ENCODE assay signal across 7 cellular contexts in genomic region chr5:98768160-98769005, GRCh38. TPM values are rescaled to one million over a fixed set of nuclear protein-coding genes. Genes with fewer than 3 reads are reported as not detected.
DNase-seq lines count a peak whose midpoint lies in the region; ATAC-seq and TF ChIP-seq lines count a peak whose summit lies in the region.

No MANE protein-coding gene starts in this region.

- 3% methylated on average over 38 of the region's 41 CpGs for WGBS in mammary epithelial cell (ENCODE audit: low coverage, missing lambda C conversion rate)

- H2AFZ ChIP-seq in mammary epithelial cell (ENCODE audit: low read depth, low read length): peak overlapping the region; percentile 94

- CTCF ChIA-PET in mammary epithelial cell (lab: Charles Lee; ENCODE audit: low non-redundant PET): interaction anchor here (0.5 to 1.0 kb wide), 8 partner anchors 24 to 1619 kb away, joined by 3 to 10 read pairs (median 4); no protein-coding TSS in a partner anchor

- no peak overlapping the region for H3K27ac ChIP-seq in mammary epithelial cell (ENCODE audit: insufficient read depth, low read depth, low read length)
- peak overlapping the region; percentile 77 to 97 (median 88) for H3K27ac ChIP-seq in gastrocnemius medialis

- in situ Hi-C loops in mammary epithelial cell (cut with MboI; ENCODE audit: low sequenced_read_pairs in 2 of 2) (loop anchor here in 1 of 2 donors (25.0 kb wide), 1 partner anchor 306 kb away; no protein-coding TSS in a partner anchor), gastrocnemius medialis (cut with MboI; ENCODE audit: low sequenced_read_pairs in 4 of 4) (loop anchor here in 1 of 4 donors (25.0 kb wide), 1 partner anchor 1581 kb away; the partner anchor contains the start of gene RIOK2)

- dilution Hi-C loops in mammary epithelial cell (cut with HindIII; ENCODE audit: low sequenced_read_pairs): no loop called here

- H3K27me3 ChIP-seq in GM06990 (replicated peaks; ENCODE audit: control insufficient read depth, insufficient read depth, low read length) (peaks cover under 1% of the 10 kb centered on the region), mammary epithelial cell (ENCODE audit: insufficient read depth, low read length) (no peaks in the 10 kb centered on the region), gastrocnemius medialis (peaks cover 0 to 2% (median 0%) of the 10 kb centered on the region in 3 donors)

- no peaks in the 10 kb centered on the region for H3K9me3 ChIP-seq in mammary epithelial cell (replicated peaks; ENCODE audit: insufficient read depth, low read length)
- no peaks in the 10 kb centered on the region for H3K9me3 ChIP-seq in gastrocnemius medialis

- BruUV-seq in mammary epithelial cell (replicated peaks; lab: Mats Ljungman, UMichigan): no TSS peak

- peak overlapping the region; percentile 65 for H3K4me3 ChIP-seq in GM06990 (replicated peaks; ENCODE audit: low read depth, low read length)
- H3K4me3 ChIP-seq in mammary epithelial cell (replicated peaks in 1 of 3; ENCODE audit: insufficient read depth in 1 of 3, low read depth in 2 of 3, low read length in 3 of 3): peak overlapping the region; percentile 62 to 73 (median 65)
- H3K4me3 ChIP-seq in gastrocnemius medialis: peak overlapping the region; percentile 68 to 86 (median 74)

- TF ChIP-seq CTCF in GM06990 (IDR thresholded peaks at IDR 0.05; ENCODE audit: insufficient read depth, low read length, poor library complexity, severe bottlenecking) (peak; percentile 93), mammary epithelial cell (conservative IDR thresholded peaks at IDR 0.05 in 1 of 2, IDR thresholded peaks at IDR 0.05 in 1 of 2; ENCODE audit: extremely low read depth in 1 of 2, insufficient read depth in 1 of 2, low read depth in 1 of 2, low read length in 2 of 2) (peak; percentile 94 to 97), gastrocnemius medialis (IDR thresholded peaks at IDR 0.05 in 4 of 5, conservative IDR thresholded peaks at IDR 0.05 in 1 of 5) (peak; percentile 49 to 87 (median 69))

- H3K4me1 ChIP-seq in mammary epithelial cell (ENCODE audit: insufficient read depth, low read length): peaks cover 30% of the 10 kb centered on the region
- peaks cover 8 to 13% of the 10 kb centered on the region in 2 donors for H3K4me1 ChIP-seq in gastrocnemius medialis

- ATAC-seq in GM21529 (IDR thresholded peaks at IDR 0.05; ENCODE audit: unreplicated experiment): peak; percentile 43
- peak; percentile 21 to 23 for ATAC-seq in gastrocnemius medialis

- H3K4me2 ChIP-seq in mammary epithelial cell (ENCODE audit: insufficient read depth, low read depth, low read length): peak overlapping the region; percentile 100

- H3K9ac ChIP-seq in mammary epithelial cell (ENCODE audit: insufficient read depth, low read length): no peak overlapping the region

- no peaks in the 10 kb centered on the region for H3K79me2 ChIP-seq in mammary epithelial cell (ENCODE audit: insufficient read depth, low read length)

- TF ChIP-seq POLR2A in gastrocnemius medialis (IDR thresholded peaks at IDR 0.05): no peak

- no peak for DNase-seq in GM06990 (ENCODE audit: extremely low read depth, insufficient read length)
- peak; percentile 62 for DNase-seq in HuH-7.5 (ENCODE audit: low spot score)
- peak; percentile 49 to 58 for DNase-seq in SHP77 (lab: John Stamatoyannopoulos, UW)
- DNase-seq in mammary epithelial cell: no peak
- peak; percentile 64 for DNase-seq in iPS-NIHi11 (ENCODE audit: low spot score)
- peak in 1 of 2 donors; percentile 9 for DNase-seq in gastrocnemius medialis

- H3K36me3 ChIP-seq in GM06990 (ENCODE audit: control insufficient read depth, insufficient read depth, low read length) (no peaks in the 10 kb centered on the region), mammary epithelial cell (ENCODE audit: insufficient read depth, low read length) (no peaks in the 10 kb centered on the region), gastrocnemius medialis (no peaks in the 10 kb centered on the region)

- H4K20me1 ChIP-seq in mammary epithelial cell (ENCODE audit: insufficient read depth, low read length): no peaks in the 10 kb centered on the region

- intact Hi-C loops in mammary epithelial cell (cut with micrococcal nuclease) (loop anchor here (1.0 to 2.0 kb wide), 4 partner anchors 292 to 658 kb away; no protein-coding TSS in a partner anchor), gastrocnemius medialis (cut with DNase I; ENCODE audit: low total_unique reads) (loop anchor here (2.0 to 5.0 kb wide), 3 partner anchors 28 to 1538 kb away; no protein-coding TSS in a partner anchor)

RNA-seq across cellular contexts. Expression of gene RGMB, which starts 5.1 kb away (rescaled TPM):
- total RNA-seq in mammary epithelial cell: 10 to 100 TPM; 22.3 to 24.8 TPM
- polyA plus RNA-seq in mammary epithelial cell: 11.1 TPM
- 25.6 TPM for polyA minus RNA-seq in mammary epithelial cell
- 10 to 100 TPM; 11.2 to 57.8 (median 25.9) TPM for total RNA-seq in gastrocnemius medialis

Comparison
In these comparisons a context has a peak if more than half of its experiments do, and no peak if none do; other contexts are left out.
1. DNase-seq: peak in HuH-7.5 (single experiment), SHP77 (2 of 2) and iPS-NIHi11 (single experiment); none in GM06990 (single experiment) and mammary epithelial cell (single experiment).
2. Peak in every context shown above with its lines, with median percentiles within 50 percentile points of each other: H3K4me3 ChIP-seq and CTCF ChIP-seq.